In genomic region chr4:154511990-154512389, GRCh38 we compare ENCODE assay signal across 1 cellular context.
TF ChIP-seq lines count a peak whose summit lies in the region.

No MANE protein-coding gene starts in this region.

TF ChIP-seq in GM23338, 12 proteins besides CTCF, POLR2A, EP300 and RAD21 (continued from another document):
- TF ChIP-seq, protein P1, sequence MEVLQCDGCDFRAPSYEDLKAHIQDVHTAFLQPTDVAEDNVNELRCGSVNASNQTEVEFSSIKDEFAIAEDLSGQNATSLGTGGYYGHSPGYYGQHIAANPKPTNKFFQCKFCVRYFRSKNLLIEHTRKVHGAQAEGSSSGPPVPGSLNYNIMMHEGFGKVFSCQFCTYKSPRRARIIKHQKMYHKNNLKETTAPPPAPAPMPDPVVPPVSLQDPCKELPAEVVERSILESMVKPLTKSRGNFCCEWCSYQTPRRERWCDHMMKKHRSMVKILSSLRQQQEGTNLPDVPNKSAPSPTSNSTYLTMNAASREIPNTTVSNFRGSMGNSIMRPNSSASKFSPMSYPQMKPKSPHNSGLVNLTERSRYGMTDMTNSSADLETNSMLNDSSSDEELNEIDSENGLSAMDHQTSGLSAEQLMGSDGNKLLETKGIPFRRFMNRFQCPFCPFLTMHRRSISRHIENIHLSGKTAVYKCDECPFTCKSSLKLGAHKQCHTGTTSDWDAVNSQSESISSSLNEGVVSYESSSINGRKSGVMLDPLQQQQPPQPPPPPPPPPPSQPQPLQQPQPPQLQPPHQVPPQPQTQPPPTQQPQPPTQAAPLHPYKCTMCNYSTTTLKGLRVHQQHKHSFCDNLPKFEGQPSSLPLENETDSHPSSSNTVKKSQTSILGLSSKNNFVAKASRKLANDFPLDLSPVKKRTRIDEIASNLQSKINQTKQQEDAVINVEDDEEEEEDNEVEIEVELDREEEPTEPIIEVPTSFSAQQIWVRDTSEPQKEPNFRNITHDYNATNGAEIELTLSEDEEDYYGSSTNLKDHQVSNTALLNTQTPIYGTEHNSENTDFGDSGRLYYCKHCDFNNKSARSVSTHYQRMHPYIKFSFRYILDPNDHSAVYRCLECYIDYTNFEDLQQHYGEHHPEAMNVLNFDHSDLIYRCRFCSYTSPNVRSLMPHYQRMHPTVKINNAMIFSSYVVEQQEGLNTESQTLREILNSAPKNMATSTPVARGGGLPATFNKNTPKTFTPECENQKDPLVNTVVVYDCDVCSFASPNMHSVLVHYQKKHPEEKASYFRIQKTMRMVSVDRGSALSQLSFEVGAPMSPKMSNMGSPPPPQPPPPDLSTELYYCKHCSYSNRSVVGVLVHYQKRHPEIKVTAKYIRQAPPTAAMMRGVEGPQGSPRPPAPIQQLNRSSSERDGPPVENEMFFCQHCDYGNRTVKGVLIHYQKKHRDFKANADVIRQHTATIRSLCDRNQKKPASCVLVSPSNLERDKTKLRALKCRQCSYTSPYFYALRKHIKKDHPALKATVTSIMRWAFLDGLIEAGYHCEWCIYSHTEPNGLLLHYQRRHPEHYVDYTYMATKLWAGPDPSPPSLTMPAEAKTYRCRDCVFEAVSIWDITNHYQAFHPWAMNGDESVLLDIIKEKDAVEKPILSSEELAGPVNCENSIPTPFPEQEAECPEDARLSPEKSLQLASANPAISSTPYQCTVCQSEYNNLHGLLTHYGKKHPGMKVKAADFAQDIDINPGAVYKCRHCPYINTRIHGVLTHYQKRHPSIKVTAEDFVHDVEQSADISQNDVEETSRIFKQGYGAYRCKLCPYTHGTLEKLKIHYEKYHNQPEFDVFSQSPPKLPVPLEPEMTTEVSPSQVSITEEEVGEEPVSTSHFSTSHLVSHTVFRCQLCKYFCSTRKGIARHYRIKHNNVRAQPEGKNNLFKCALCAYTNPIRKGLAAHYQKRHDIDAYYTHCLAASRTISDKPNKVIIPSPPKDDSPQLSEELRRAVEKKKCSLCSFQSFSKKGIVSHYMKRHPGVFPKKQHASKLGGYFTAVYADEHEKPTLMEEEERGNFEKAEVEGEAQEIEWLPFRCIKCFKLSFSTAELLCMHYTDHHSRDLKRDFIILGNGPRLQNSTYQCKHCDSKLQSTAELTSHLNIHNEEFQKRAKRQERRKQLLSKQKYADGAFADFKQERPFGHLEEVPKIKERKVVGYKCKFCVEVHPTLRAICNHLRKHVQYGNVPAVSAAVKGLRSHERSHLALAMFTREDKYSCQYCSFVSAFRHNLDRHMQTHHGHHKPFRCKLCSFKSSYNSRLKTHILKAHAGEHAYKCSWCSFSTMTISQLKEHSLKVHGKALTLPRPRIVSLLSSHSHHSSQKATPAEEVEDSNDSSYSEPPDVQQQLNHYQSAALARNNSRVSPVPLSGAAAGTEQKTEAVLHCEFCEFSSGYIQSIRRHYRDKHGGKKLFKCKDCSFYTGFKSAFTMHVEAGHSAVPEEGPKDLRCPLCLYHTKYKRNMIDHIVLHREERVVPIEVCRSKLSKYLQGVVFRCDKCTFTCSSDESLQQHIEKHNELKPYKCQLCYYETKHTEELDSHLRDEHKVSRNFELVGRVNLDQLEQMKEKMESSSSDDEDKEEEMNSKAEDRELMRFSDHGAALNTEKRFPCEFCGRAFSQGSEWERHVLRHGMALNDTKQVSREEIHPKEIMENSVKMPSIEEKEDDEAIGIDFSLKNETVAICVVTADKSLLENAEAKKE (CRISPR knock-in tag; IDR thresholded peaks at IDR 0.05): no peak
- no peak for TF ChIP-seq POLR2AphosphoS5 (IDR thresholded peaks at IDR 0.05; ENCODE audit: low read depth)
- TF ChIP-seq CREB1 (CRISPR knock-in tag; IDR thresholded peaks at IDR 0.05; ENCODE audit: low read depth): no peak
- TF ChIP-seq, protein P2, sequence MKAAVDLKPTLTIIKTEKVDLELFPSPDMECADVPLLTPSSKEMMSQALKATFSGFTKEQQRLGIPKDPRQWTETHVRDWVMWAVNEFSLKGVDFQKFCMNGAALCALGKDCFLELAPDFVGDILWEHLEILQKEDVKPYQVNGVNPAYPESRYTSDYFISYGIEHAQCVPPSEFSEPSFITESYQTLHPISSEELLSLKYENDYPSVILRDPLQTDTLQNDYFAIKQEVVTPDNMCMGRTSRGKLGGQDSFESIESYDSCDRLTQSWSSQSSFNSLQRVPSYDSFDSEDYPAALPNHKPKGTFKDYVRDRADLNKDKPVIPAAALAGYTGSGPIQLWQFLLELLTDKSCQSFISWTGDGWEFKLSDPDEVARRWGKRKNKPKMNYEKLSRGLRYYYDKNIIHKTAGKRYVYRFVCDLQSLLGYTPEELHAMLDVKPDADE (IDR thresholded peaks at IDR 0.05): no peak
- no peak for TF ChIP-seq STAT1 (IDR thresholded peaks at IDR 0.05; ENCODE audit: unreplicated experiment)
- no peak for TF ChIP-seq NANOG (IDR thresholded peaks at IDR 0.05; ENCODE audit: borderline replicate concordance)
- no peak for TF ChIP-seq ZNF331 (CRISPR knock-in tag; IDR thresholded peaks at IDR 0.05; ENCODE audit: low read depth)
TF ChIP-seq in GM23338: peak in this region for 0.
